Comparison of ENCODE assay signal across 24 cellular contexts in the genomic region with DNA sequence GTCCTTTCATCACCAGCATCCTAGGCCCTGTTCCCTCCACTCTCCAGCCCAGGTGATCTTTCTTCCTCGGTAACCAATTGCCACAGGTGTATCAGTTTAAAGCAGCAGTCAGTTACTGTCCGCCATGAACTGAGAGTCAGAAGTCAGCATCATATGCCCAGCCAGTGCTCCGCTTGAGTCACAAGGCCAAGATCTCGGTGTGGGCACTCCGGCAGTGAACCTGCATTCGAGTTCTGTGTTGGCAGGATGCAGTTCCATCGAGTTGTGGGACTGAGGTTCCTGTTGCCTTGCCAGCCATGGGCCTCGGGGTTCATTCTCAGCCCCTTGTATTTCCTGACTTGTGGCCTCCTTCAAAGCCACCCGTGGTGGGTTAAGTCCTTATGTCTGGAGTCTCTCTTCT. TPM values are rescaled to one million over a fixed set of nuclear protein-coding genes. Genes with fewer than 3 reads are reported as not detected.
A peak's percentile ranks its signal among the peaks of the same experiment; 100 is the strongest.
DNase-seq lines count a peak whose midpoint lies in the region; ATAC-seq and TF ChIP-seq lines count a peak whose summit lies in the region.
"Had no signal": no experiment of that assay in that cellular context is flagged by ENCODE, and none has a peak within 500 bp of the region (broad histone marks: within the 10 kb centered on the region; RNA-seq: fewer than 3 reads in every experiment).

No MANE protein-coding gene starts in this region.

- no peak for ATAC-seq in natural killer cell
- ATAC-seq: gastroesophageal sphincter, K562 had no signal

- no peak overlapping the region for H3K4me3 ChIP-seq in Jurkat, Clone E6-1 (ENCODE audit: low read length)
- H3K4me3 ChIP-seq in transverse colon = no peak overlapping the region
- H3K4me3 ChIP-seq: gastroesophageal sphincter, K562, lung, right atrium auricular region, stomach had no signal

- TF ChIP-seq POLR2A in transverse colon (IDR thresholded peaks at IDR 0.05) = no peak

- no peak for TF ChIP-seq EP300 in transverse colon (IDR thresholded peaks at IDR 0.05; ENCODE audit: low read depth)

- no peaks in the 10 kb centered on the region for H3K27me3 Mint-ChIP-seq in activated naive CD4-positive, alpha-beta T cell treated with anti-CD3 and anti-CD28 coated beads, Interleukin-2, amount 10 ng/mL, durations not matched to agents 7 days and 5 days
- H3K27me3 Mint-ChIP-seq in natural killer cell (ENCODE audit: low read depth in 2 of 2) = no peaks in the 10 kb centered on the region

- H3K36me3 ChIP-seq in transverse colon = no peaks in the 10 kb centered on the region
- H3K36me3 ChIP-seq: gastroesophageal sphincter, right atrium auricular region, stomach had no signal

- TF ChIP-seq CTCF in natural killer cell (IDR thresholded peaks at IDR 0.05) = no peak
- TF ChIP-seq CTCF in transverse colon (IDR thresholded peaks at IDR 0.05) = no peak

- CTCF ChIA-PET in activated naive CD4-positive, alpha-beta T cell treated with anti-CD3 and anti-CD28 coated beads, Interleukin-2, amount 10 ng/mL, durations not matched to agents 7 days and 5 days (lab: Charles Lee) = interaction anchor here (7.7 kb wide), 1 partner anchor 87 kb away, joined by 68 read pairs; no protein-coding TSS in a partner anchor

- no peak overlapping the region for H3K27ac ChIP-seq in transverse colon
- H3K27ac ChIP-seq: gastroesophageal sphincter, right atrium auricular region, stomach had no signal

- peaks cover 5% of the 10 kb centered on the region for H3K9me3 Mint-ChIP-seq in activated naive CD4-positive, alpha-beta T cell treated with anti-CD3 and anti-CD28 coated beads, Interleukin-2, amount 10 ng/mL, durations not matched to agents 7 days and 5 days
- no peaks in the 10 kb centered on the region for H3K9me3 Mint-ChIP-seq in natural killer cell

- no peak overlapping the region for H3K4me3 Mint-ChIP-seq in activated naive CD4-positive, alpha-beta T cell treated with anti-CD3 and anti-CD28 coated beads, Interleukin-2, amount 10 ng/mL, durations not matched to agents 7 days and 5 days
- peak overlapping the region; percentile 49 for H3K4me3 Mint-ChIP-seq in natural killer cell
- H3K4me3 Mint-ChIP-seq: H9 had no signal

- H3K4me1 Mint-ChIP-seq in activated naive CD4-positive, alpha-beta T cell treated with anti-CD3 and anti-CD28 coated beads, Interleukin-2, amount 10 ng/mL, durations not matched to agents 7 days and 5 days = peaks cover 85% of the 10 kb centered on the region
- peaks cover 43 to 52% of the 10 kb centered on the region in 2 donors for H3K4me1 Mint-ChIP-seq in natural killer cell

- no peaks in the 10 kb centered on the region for H3K27me3 ChIP-seq in transverse colon
- H3K27me3 ChIP-seq: gastroesophageal sphincter, right atrium auricular region, stomach had no signal

- no peak for DNase-seq in activated naive CD4-positive, alpha-beta T cell treated with anti-CD3 and anti-CD28 coated beads, Interleukin-2, amount 10 ng/mL, durations not matched to agents 7 days and 5 days
- DNase-seq in activated naive CD4-positive, alpha-beta T cell treated with anti-CD3 and anti-CD28 coated beads, Interleukin-2, amount 50 U/mL, for 16 hours = no peak
- DNase-seq in Jurkat, Clone E6-1 (ENCODE audit: low read depth, low spot score) = peak; percentile 37
- DNase-seq in natural killer cell (no peak), transverse colon (peak; percentile 4), NK-92 (lab: John Stamatoyannopoulos, UW; ENCODE audit: unreplicated experiment) (no peak), NCI-H510A treated with DMSO at 0.1 percent for 48 hours (lab: John Stamatoyannopoulos, UW) (no peak)
- DNase-seq: activated CD4-positive, CD25-positive, alpha-beta regulatory T cell; amygdala; cortex of kidney; DMS53; GDM1; kidney glomerular epithelial cell; NCI-H2171; NCI-H524 treated with DMSO at 0.1 percent for 48 hours; stimulated activated CD4-positive, alpha-beta T cell treated with anti-CD3 and anti-CD28 coated beads, Interleukin-12 subunit alpha, Interleukin-12 subunit beta, amount 100 ng/mL, for 4 hours; stimulated activated CD4-positive, alpha-beta T cell treated with anti-CD3 and anti-CD28 coated beads, Interleukin-4, amount 100 ng/mL, for 4 hours; stomach; T-helper 9 cell had no signal

- H3K4me1 ChIP-seq in transverse colon = peaks cover 11 to 47% (median 36%) of the 10 kb centered on the region in 4 donors

- intact Hi-C loops in natural killer cell (cut with micrococcal nuclease) (no loop called here), transverse colon (cut with DNase I; ENCODE audit: low total_unique reads) (no loop called here)

- peak overlapping the region; percentile 49 for H3K27ac Mint-ChIP-seq in activated naive CD4-positive, alpha-beta T cell treated with anti-CD3 and anti-CD28 coated beads, Interleukin-2, amount 10 ng/mL, durations not matched to agents 7 days and 5 days
- no peak overlapping the region for H3K27ac Mint-ChIP-seq in natural killer cell
- H3K27ac Mint-ChIP-seq: H9 had no signal

- 89% methylated on average over 9 of the region's 9 CpGs; no CpG with 5 or more reads in 1 of the 2 donors for WGBS in transverse colon (ENCODE audit: low coverage in 1 of 2), 2 donors

- in situ Hi-C loops in transverse colon (cut with MboI; ENCODE audit: low pct_ligation_motif_present in 1 of 4, low pct_unique_long_range_greater_than_20kb in 1 of 4, low sequenced_read_pairs in 3 of 4) = loop anchor here in 1 of 4 donors (10.0 kb wide), 1 partner anchor 89 kb away; no protein-coding TSS in a partner anchor

- H3K36me3 Mint-ChIP-seq in activated naive CD4-positive, alpha-beta T cell treated with anti-CD3 and anti-CD28 coated beads, Interleukin-2, amount 10 ng/mL, durations not matched to agents 7 days and 5 days = peaks cover 66% of the 10 kb centered on the region
- no peaks in the 10 kb centered on the region for H3K36me3 Mint-ChIP-seq in natural killer cell

- H3K9me3 ChIP-seq in transverse colon = no peaks in the 10 kb centered on the region

RNA-seq across cellular contexts. Expression of a gene that starts 3.1 kb away (rescaled TPM):
- 20.1 TPM for polyA plus RNA-seq in Jurkat, Clone E6-1 (2012; ENCODE audit: insufficient read depth, insufficient read length)
- total RNA-seq in natural killer cell (10 to 100 TPM; 19.9 to 25.2 (median 19.9) TPM), transverse colon (10 to 100 TPM; 12.1 to 23.2 (median 17.8) TPM)

RNA-seq across cellular contexts. Expression of a gene that starts 26.4 kb away (rescaled TPM):
- polyA plus RNA-seq in Jurkat, Clone E6-1 (2012; ENCODE audit: insufficient read depth, insufficient read length) = 17.0 TPM
- 10 to 100 TPM; 21.0 to 25.9 (median 25.4) TPM for total RNA-seq in natural killer cell
- total RNA-seq in transverse colon = 10 to 100 TPM; 18.9 to 81.0 (median 59.4) TPM

Comparison
In these comparisons a context has a peak if more than half of its experiments do, and no peak if none do; other contexts are left out.
1. DNase-seq: peak in Jurkat, Clone E6-1 (single experiment) and transverse colon (single experiment); none in activated naive CD4-positive, alpha-beta T cell treated with anti-CD3 and anti-CD28 coated beads, Interleukin-2, amount 10 ng/mL, durations not matched to agents 7 days and 5 days (single experiment), activated naive CD4-positive, alpha-beta T cell treated with anti-CD3 and anti-CD28 coated beads, Interleukin-2, amount 50 U/mL, for 16 hours (single experiment), natural killer cell (single experiment), NK-92 (single experiment) and NCI-H510A treated with DMSO at 0.1 percent for 48 hours (single experiment).